ENCODE assay signal across 12 cellular contexts in the genomic region with DNA sequence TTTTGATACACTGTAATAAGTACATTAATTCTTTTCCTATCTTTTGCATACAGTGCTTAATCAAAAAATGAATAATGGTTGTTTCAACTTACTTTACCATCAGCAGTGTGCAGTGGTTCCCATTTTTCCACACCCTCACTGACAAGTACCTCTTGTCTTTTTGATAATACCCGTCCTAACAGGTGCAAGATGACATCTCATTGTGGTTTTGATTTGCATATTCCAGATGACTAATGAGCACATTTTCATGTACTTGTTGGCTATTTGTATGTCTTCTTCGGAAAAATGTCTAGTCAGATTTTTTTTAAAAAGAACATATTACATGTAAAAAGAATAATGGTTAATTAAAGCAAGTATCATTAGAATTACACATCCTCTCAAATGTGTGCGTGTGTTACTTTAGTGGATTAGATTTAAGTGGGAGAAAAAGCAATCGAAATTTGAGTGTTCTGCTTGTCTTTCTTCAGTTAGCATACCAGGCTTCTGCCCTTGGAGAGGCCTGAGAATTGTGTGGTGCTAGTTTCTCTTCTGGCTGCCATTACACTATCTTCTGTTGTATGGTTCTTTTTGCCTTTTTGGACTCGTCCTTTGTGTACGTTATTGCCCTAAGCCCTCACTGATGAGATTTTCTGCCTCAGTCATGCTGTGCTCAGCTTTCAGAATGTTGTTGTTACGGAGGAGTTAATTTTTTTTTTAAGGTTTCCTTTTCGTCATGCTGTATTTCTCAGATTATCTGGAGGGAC.
DNase-seq lines count a peak whose midpoint lies in the region; ATAC-seq and TF ChIP-seq lines count a peak whose summit lies in the region.
"Had no signal": no experiment of that assay in that cellular context is flagged by ENCODE, and none has a peak within 500 bp of the region (broad histone marks: within the 10 kb centered on the region; RNA-seq: fewer than 3 reads in every experiment).

No MANE protein-coding gene starts in this region.

- no peak for TF ChIP-seq CTCF in A673 (conservative IDR thresholded peaks at IDR 0.05; ENCODE audit: low read depth, low read length)

- no peaks in the 10 kb centered on the region for H3K36me3 ChIP-seq in A673 (ENCODE audit: insufficient read depth, low read length, poor library complexity, severe bottlenecking)
- no peaks in the 10 kb centered on the region for H3K36me3 ChIP-seq in SJCRH30

- H3K9me3 ChIP-seq in A673 (ENCODE audit: low read depth, low read length, poor library complexity, severe bottlenecking) (no peaks in the 10 kb centered on the region), SJCRH30 (replicated peaks) (no peaks in the 10 kb centered on the region)

- H3K4me1 ChIP-seq in A673 (ENCODE audit: insufficient read depth, low read length, poor library complexity, severe bottlenecking) (peaks cover 22% of the 10 kb centered on the region), SJCRH30 (peaks cover 22% of the 10 kb centered on the region)

- CTCF ChIA-PET in A673 (lab: Charles Lee) = no interaction called here

- no peaks in the 10 kb centered on the region for H3K27me3 ChIP-seq in A673 (replicated peaks; ENCODE audit: insufficient read depth, low read depth, low read length, poor library complexity)
- no peaks in the 10 kb centered on the region for H3K27me3 ChIP-seq in SJCRH30

- ATAC-seq in GM19043 (IDR thresholded peaks at IDR 0.05; ENCODE audit: low read depth, unreplicated experiment) (peak; percentile 63), HG03103 (IDR thresholded peaks at IDR 0.05; ENCODE audit: low read depth, unreplicated experiment) (peak; percentile 64)
- ATAC-seq: left colon had no signal

- H3K4me3 ChIP-seq in A673 (ENCODE audit: low read depth, low read length, poor library complexity, severe bottlenecking) (no peak overlapping the region), SJCRH30 (peak overlapping the region; percentile 15; the same call in 1 of the 2 replicates)

- intact Hi-C loops in A673 (cut with micrococcal nuclease; ENCODE audit: unreplicated experiment) = loop anchor here (5.0 kb wide), 2 partner anchors 62 to 1212 kb away; no protein-coding TSS in a partner anchor

- DNase-seq in A673 (ENCODE audit: low spot score) (peak; percentile 91), SJCRH30 (peak; percentile 28 to 70), COLO668 (lab: John Stamatoyannopoulos, UW; ENCODE audit: unreplicated experiment) (no peak), GM03348 (ENCODE audit: low spot score) (no peak), superior temporal gyrus (ENCODE audit: extremely low spot score) (no peak)
- no peak for DNase-seq in stimulated activated CD4-positive, alpha-beta T cell treated with anti-CD3 and anti-CD28 coated beads, Interleukin-15, amount 100 ng/mL, for 24 hours
- DNase-seq: activated naive CD8-positive, alpha-beta T cell treated with anti-CD3 and anti-CD28 coated beads, Interleukin-2, amount 10 ng/mL, durations not matched to agents 7 days and 5 days; DMS79 treated with DMSO at 0.1 percent for 48 hours; foreskin fibroblast; left colon had no signal

- H3K27ac ChIP-seq in A673 (ENCODE audit: low read depth, low read length, poor library complexity, severe bottlenecking) = no peak overlapping the region
- peak overlapping the region; percentile 73 for H3K27ac ChIP-seq in SJCRH30

- BruUV-seq in A673 (replicated peaks; lab: Mats Ljungman, UMichigan) = no TSS peak

- POLR2A ChIA-PET in A673 (lab: Charles Lee; ENCODE audit: low non-redundant PET) = no interaction called here

Comparison
In these comparisons a context has a peak if more than half of its experiments do, and no peak if none do; other contexts are left out.
1. DNase-seq: peak in A673 (single experiment) and SJCRH30 (2 of 2); none in COLO668 (single experiment), stimulated activated CD4-positive, alpha-beta T cell treated with anti-CD3 and anti-CD28 coated beads, Interleukin-15, amount 100 ng/mL, for 24 hours (single experiment), GM03348 (single experiment) and superior temporal gyrus (single experiment).